Comparison of ENCODE assay signal across 8 cellular contexts in genomic region chr4:140427104-140427918, GRCh38. TPM values are rescaled to one million over a fixed set of nuclear protein-coding genes. Genes with fewer than 3 reads are reported as not detected.
DNase-seq lines count a peak whose midpoint lies in the region; ATAC-seq, FAIRE-seq and TF ChIP-seq lines count a peak whose summit lies in the region.

A gene with protein sequence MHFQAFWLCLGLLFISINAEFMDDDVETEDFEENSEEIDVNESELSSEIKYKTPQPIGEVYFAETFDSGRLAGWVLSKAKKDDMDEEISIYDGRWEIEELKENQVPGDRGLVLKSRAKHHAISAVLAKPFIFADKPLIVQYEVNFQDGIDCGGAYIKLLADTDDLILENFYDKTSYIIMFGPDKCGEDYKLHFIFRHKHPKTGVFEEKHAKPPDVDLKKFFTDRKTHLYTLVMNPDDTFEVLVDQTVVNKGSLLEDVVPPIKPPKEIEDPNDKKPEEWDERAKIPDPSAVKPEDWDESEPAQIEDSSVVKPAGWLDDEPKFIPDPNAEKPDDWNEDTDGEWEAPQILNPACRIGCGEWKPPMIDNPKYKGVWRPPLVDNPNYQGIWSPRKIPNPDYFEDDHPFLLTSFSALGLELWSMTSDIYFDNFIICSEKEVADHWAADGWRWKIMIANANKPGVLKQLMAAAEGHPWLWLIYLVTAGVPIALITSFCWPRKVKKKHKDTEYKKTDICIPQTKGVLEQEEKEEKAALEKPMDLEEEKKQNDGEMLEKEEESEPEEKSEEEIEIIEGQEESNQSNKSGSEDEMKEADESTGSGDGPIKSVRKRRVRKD (minus strand): TSS chr4:140427648. CDS start chr4:140413078, 14,570 bp downstream.

- peak within 1 kb of the TSS; percentile 66 to 91 (median 82) for H3K27ac ChIP-seq in heart left ventricle
- H3K27ac ChIP-seq in pancreas = peak within 1 kb of the TSS in 2 of 4 donors; percentile 4 to 6
- no peak within 1 kb of the TSS for H3K27ac ChIP-seq in vagina

- no peak for FAIRE-seq in pancreas (lab: Jason Lieb, UNC)

- no peaks in the 10 kb centered on the region for H3K36me3 ChIP-seq in heart left ventricle
- no peaks in the 10 kb centered on the region for H3K36me3 ChIP-seq in pancreas
- H3K36me3 ChIP-seq in vagina = no peaks in the 10 kb centered on the region

- TF ChIP-seq CTCF in heart left ventricle (IDR thresholded peaks at IDR 0.05) (peak; percentile 15 to 73 (median 52)), pancreas (IDR thresholded peaks at IDR 0.05) (peak in 2 of 4 donors; percentile 11 to 22), vagina (IDR thresholded peaks at IDR 0.05) (no peak)

- H3K4me3 ChIP-seq in heart left ventricle = peak within 1 kb of the TSS; percentile 32 to 80 (median 66)
- H3K4me3 ChIP-seq in pancreas = peak within 1 kb of the TSS; percentile 45 to 68 (median 56)
- peak within 1 kb of the TSS; percentile 45 to 56 for H3K4me3 ChIP-seq in vagina

- ATAC-seq in heart left ventricle (peak; percentile 84 to 97 (median 94)), pancreas (peak; percentile 94 to 97 (median 96))

- DNase-seq in EL (peak; percentile 68), H4 (ENCODE audit: low spot score) (peak; percentile 40), LHCN-M2 (ENCODE audit: low read depth) (peak; percentile 15), SHP77 (lab: John Stamatoyannopoulos, UW) (peak; percentile 57 to 69), heart left ventricle (peak; percentile 73 to 89 (median 81)), pancreas (peak; percentile 65 to 91 (median 71)), vagina (ENCODE audit: extremely low spot score in 2 of 2) (no peak)
- DNase-seq in activated naive CD8-positive, alpha-beta T cell treated with anti-CD3 and anti-CD28 coated beads, Interleukin-2, amount 50 U/mL, for 16 hours (ENCODE audit: low read depth, low spot score) = peak; percentile 18

- H3K27me3 ChIP-seq in heart left ventricle (peaks cover 0 to 16% (median 6%) of the 10 kb centered on the region in 9 donors), pancreas (no peaks in the 10 kb centered on the region), vagina (peaks cover 3% of the 10 kb centered on the region)

- WGBS in heart left ventricle, 4 donors = 0 to 2% (median 1%) methylated on average over 40 to 73 of the region's 73 CpGs
- 0 to 1% methylated on average over 67 to 73 of the region's 73 CpGs for WGBS in pancreas, 2 donors

- no peaks in the 10 kb centered on the region for H3K9me3 ChIP-seq in heart left ventricle
- no peaks in the 10 kb centered on the region for H3K9me3 ChIP-seq in pancreas
- no peaks in the 10 kb centered on the region for H3K9me3 ChIP-seq in vagina

- TF ChIP-seq POLR2A in heart left ventricle (IDR thresholded peaks at IDR 0.05) (peak in 1 of 2 donors; percentile 39), vagina (IDR thresholded peaks at IDR 0.05) (no peak)

- intact Hi-C loops in heart left ventricle (cut with DNase I) (loop anchor here in 5 of 10 donors (2.0 to 5.0 kb wide), 6 partner anchors 40 to 425 kb away; partner anchors contain the start of genes ELMOD2 (in 3 of the 5) and SCOC (in 1 of the 5)), pancreas (cut with DNase I) (no loop called here), vagina (cut with DNase I) (no loop called here)

- H3K4me1 ChIP-seq in heart left ventricle (peaks cover 0 to 21% (median 0%) of the 10 kb centered on the region in 12 donors), pancreas (no peaks in the 10 kb centered on the region), vagina (peaks cover 15% of the 10 kb centered on the region)

RNA-seq across cellular contexts. Expression of the gene that starts here (rescaled TPM):
- 2.5 and 4.6 TPM in 2 replicates for total RNA-seq in H4 (2014; rRNA removed; shearing (Covaris generic))
- total RNA-seq in LHCN-M2 (2014; rRNA removed) (not detected in 2 replicates), heart left ventricle (10 to 100 TPM; 52.6 to 86.4 (median 62.7) TPM), pancreas (1 to 10 TPM in 3 of 6 donors, under 1 TPM in 3; 0.65 to 3.2 (median 1.0) TPM), vagina (not detected)
- polyA plus RNA-seq in LHCN-M2 (2012) = not detected
- polyA plus RNA-seq in heart left ventricle (10 to 100 TPM; 29.0 to 41.6 TPM), pancreas (1 to 10 TPM; 1.1 to 5.8 TPM)

Comparison
In these comparisons a context has a peak if more than half of its experiments do, and no peak if none do; other contexts are left out.
1. RNA of the gene that starts here (polyA plus RNA-seq): 29.0 to 41.6 TPM in heart left ventricle; 1.1 to 5.8 TPM in pancreas; every median in the first group is over 4 times any median in the second.
2. Peak in DNase-seq in LHCN-M2; RNA of the gene not detected or under 1 TPM.
3. DNase-seq: peak in EL (single experiment), H4 (single experiment), SHP77 (2 of 2), activated naive CD8-positive, alpha-beta T cell treated with anti-CD3 and anti-CD28 coated beads, Interleukin-2, amount 50 U/mL, for 16 hours (single experiment), heart left ventricle (5 of 5) and pancreas (6 of 6); none in vagina (0 of 2).
4. CTCF ChIP-seq: peak in heart left ventricle (12 of 12); none in vagina (0 of 3).
5. Peak in every context shown above with its lines, with median percentiles within 50 percentile points of each other: H3K4me3 ChIP-seq.